In genomic region chr11:35571703-35572102, GRCh38 we compare ENCODE assay signal across 30 cellular contexts.
"Had no signal": no experiment of that assay in that cellular context is flagged by ENCODE, and none has a peak within 500 bp of the region (broad histone marks: within the 10 kb centered on the region; RNA-seq: fewer than 3 reads in every experiment).

No MANE protein-coding gene starts in this region.

- H3K27me3 ChIP-seq: adrenal gland, body of pancreas, brain microvascular endothelial cell, breast epithelium had no signal

- H3K4me3 ChIP-seq: adrenal gland, body of pancreas, breast epithelium had no signal

- H3K4me1 ChIP-seq: adrenal gland, body of pancreas, breast epithelium had no signal

- H3K9me3 ChIP-seq: breast epithelium had no signal

- DNase-seq: activated CD4-positive, alpha-beta memory T cell treated with anti-CD3 and anti-CD28 coated beads, Interleukin-2, amount 10 ng/mL, durations not matched to agents 7 days and 5 days; activated CD4-positive, alpha-beta T cell treated with anti-CD3 and anti-CD28 coated beads for 1 hour; activated CD4-positive, alpha-beta T cell treated with anti-CD3 and anti-CD28 coated beads for 36 hours; activated CD4-positive, alpha-beta T cell treated with anti-CD3 and anti-CD28 coated beads for 48 hours; activated CD4-positive, alpha-beta T cell treated with anti-CD3 and anti-CD28 coated beads, Interleukin-2, amount 10 ng/mL, durations not matched to agents 7 days and 5 days; activated CD4-positive, alpha-beta T cell treated with anti-CD3 and anti-CD28 coated beads, Interleukin-2, amount 50 U/mL, for 48 hours; activated CD4-positive, CD25-positive, alpha-beta regulatory T cell; activated CD8-positive, alpha-beta memory T cell treated with anti-CD3 and anti-CD28 coated beads for 24 hours; activated CD8-positive, alpha-beta memory T cell treated with anti-CD3 and anti-CD28 coated beads, Interleukin-2, amount 10 ng/mL, durations not matched to agents 7 days and 5 days; activated CD8-positive, alpha-beta memory T cell treated with anti-CD3 and anti-CD28 coated beads, Interleukin-2, amount 50 U/mL, for 48 hours; activated CD8-positive, alpha-beta T cell treated with anti-CD3 and anti-CD28 coated beads, Interleukin-2, amount 10 ng/mL, durations not matched to agents 7 days and 5 days; activated effector memory CD4-positive, alpha-beta T cell treated with Interleukin-2 at 50 U/mL for 16 hours; activated gamma-delta T cell; activated naive CD4-positive, alpha-beta T cell; activated naive CD4-positive, alpha-beta T cell treated with anti-CD3 and anti-CD28 coated beads for 36 hours; activated naive CD4-positive, alpha-beta T cell treated with anti-CD3 and anti-CD28 coated beads, Interleukin-2, amount 50 U/mL, for 16 hours; activated naive CD8-positive, alpha-beta T cell treated with anti-CD3 and anti-CD28 coated beads for 36 hours; activated T-cell treated with anti-CD3 and anti-CD28 coated beads, Interleukin-2, amount 50 U/mL, for 24 hours; activated T-cell treated with anti-CD3 and anti-CD28 coated beads, Interleukin-2, amount 50 U/mL, for 48 hours; adrenal gland; amniotic stem cell; aorta; body of pancreas; brain microvascular endothelial cell; central memory CD4-positive, alpha-beta T cell; T-helper 2 cell; T-helper 9 cell; WERI-Rb-1 had no signal

- H3K36me3 ChIP-seq: adrenal gland, brain microvascular endothelial cell, breast epithelium, WERI-Rb-1 had no signal

- H3K27ac ChIP-seq: adrenal gland, body of pancreas, brain microvascular endothelial cell, breast epithelium, WERI-Rb-1 had no signal

- FAIRE-seq: astrocyte had no signal
